16 cellular contexts compared by ENCODE assay signal in the genomic region with DNA sequence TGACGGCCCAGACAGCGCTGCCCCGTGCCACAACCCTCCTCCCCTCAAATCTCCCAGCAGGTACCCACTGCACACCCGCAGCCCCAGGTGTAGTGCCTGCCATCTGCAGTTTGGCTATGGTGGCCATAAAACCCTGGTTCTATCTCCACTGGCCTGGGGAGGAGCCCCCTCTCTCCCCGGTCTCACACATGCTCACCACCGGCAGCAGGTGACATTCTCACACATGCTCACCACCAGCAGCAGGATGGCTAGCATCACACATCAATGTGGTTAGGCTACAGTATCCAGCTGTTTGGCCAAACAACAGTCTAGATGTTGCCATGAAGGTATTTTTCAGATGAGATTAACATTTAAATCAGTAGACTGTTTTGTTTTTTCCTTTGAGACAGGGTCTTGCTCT. TPM values are rescaled to one million over a fixed set of nuclear protein-coding genes. Genes with fewer than 3 reads are reported as not detected.
DNase-seq lines count a peak whose midpoint lies in the region; TF ChIP-seq lines count a peak whose summit lies in the region.
"Had no signal": no experiment of that assay in that cellular context is flagged by ENCODE, and none has a peak within 500 bp of the region (broad histone marks: within the 10 kb centered on the region; RNA-seq: fewer than 3 reads in every experiment).

No MANE protein-coding gene starts in this region.

- H3K36me3 Mint-ChIP-seq in CD4-positive, alpha-beta memory T cell, result peaks cover 0 to 8% of the 10 kb centered on the region in 2 donors
- H3K36me3 Mint-ChIP-seq in endothelial cell (ENCODE audit: low read depth, unreplicated experiment), result no peaks in the 10 kb centered on the region
- no peaks in the 10 kb centered on the region for H3K36me3 Mint-ChIP-seq in progenitor cell of endocrine pancreas (ENCODE audit: insufficient read depth)

- CTCF ChIA-PET in CD4-positive, alpha-beta memory T cell (lab: Charles Lee; ENCODE audit: partially characterized antibody), result interaction anchor here (14.1 kb wide), 1 partner anchor 29 kb away, joined by 131 read pairs; the partner anchor contains the start of gene ELL
- CTCF ChIA-PET in RWPE1 (lab: Yijun Ruan, JAX), result no interaction called here

- peak overlapping the region in 6 of 7 donors; percentile 22 to 70 (median 44) for H3K27ac Mint-ChIP-seq in CD4-positive, alpha-beta memory T cell
- H3K27ac Mint-ChIP-seq in endothelial cell (ENCODE audit: unreplicated experiment), result no peak overlapping the region
- H3K27ac Mint-ChIP-seq in progenitor cell of endocrine pancreas, result peak overlapping the region; percentile 29

- no peak overlapping the region for H3K27ac ChIP-seq in CD4-positive, alpha-beta memory T cell (ENCODE audit: low read depth, low read length)
- H3K27ac ChIP-seq in RWPE1 (peak overlapping the region; percentile 88), caudate nucleus (ENCODE audit: low read depth, low read length) (no peak overlapping the region)
- H3K27ac ChIP-seq: KMS-11 had no signal

- peaks cover 87% of the 10 kb centered on the region for H3K4me1 ChIP-seq in CD4-positive, alpha-beta memory T cell (ENCODE audit: insufficient read depth, low read length)

- intact Hi-C loops in CD4-positive, alpha-beta memory T cell (cut with micrococcal nuclease), result no loop called here

- H3K27me3 Mint-ChIP-seq in CD4-positive, alpha-beta memory T cell, result no peaks in the 10 kb centered on the region
- peaks cover 3% of the 10 kb centered on the region for H3K27me3 Mint-ChIP-seq in endothelial cell (ENCODE audit: unreplicated experiment)
- no peaks in the 10 kb centered on the region for H3K27me3 Mint-ChIP-seq in progenitor cell of endocrine pancreas

- no peak overlapping the region for H3K4me3 ChIP-seq in CD4-positive, alpha-beta memory T cell (ENCODE audit: low read length in 2 of 2)

- no peaks in the 10 kb centered on the region for H3K9me3 ChIP-seq in CD4-positive, alpha-beta memory T cell (ENCODE audit: control insufficient read depth in 1 of 2, low read length in 2 of 2)
- H3K9me3 ChIP-seq: BE2C had no signal

- no peaks in the 10 kb centered on the region for H3K27me3 ChIP-seq in CD4-positive, alpha-beta memory T cell (ENCODE audit: insufficient read depth, low read length)
- H3K27me3 ChIP-seq: BE2C had no signal

- TF ChIP-seq CTCF in RWPE1 (conservative IDR thresholded peaks at IDR 0.05; ENCODE audit: low read depth) (no peak), endothelial cell (IDR thresholded peaks at IDR 0.05; ENCODE audit: unreplicated experiment) (no peak), progenitor cell of endocrine pancreas (IDR thresholded peaks at IDR 0.05; ENCODE audit: unreplicated experiment) (no peak)

- H3K36me3 ChIP-seq in CD4-positive, alpha-beta memory T cell (ENCODE audit: insufficient read depth, low read length), result no peaks in the 10 kb centered on the region
- H3K36me3 ChIP-seq: BE2C had no signal

- peaks cover 40 to 92% (median 70%) of the 10 kb centered on the region in 4 donors for H3K4me1 Mint-ChIP-seq in CD4-positive, alpha-beta memory T cell
- H3K4me1 Mint-ChIP-seq in endothelial cell (ENCODE audit: unreplicated experiment) (peaks cover 3% of the 10 kb centered on the region), progenitor cell of endocrine pancreas (ENCODE audit: low read depth) (peaks cover 5% of the 10 kb centered on the region)

- no peak for DNase-seq in CD4-positive, alpha-beta memory T cell
- DNase-seq in RWPE1 (ENCODE audit: low spot score) (no peak), endothelial cell (ENCODE audit: low spot score) (no peak), progenitor cell of endocrine pancreas (ENCODE audit: low spot score, unreplicated experiment) (no peak), amniotic stem cell (lab: John Stamatoyannopoulos, UW) (no peak), NCI-H1436 treated with DMSO at 0.1 percent for 48 hours (lab: John Stamatoyannopoulos, UW) (no peak), caudate nucleus (lab: John Stamatoyannopoulos, UW) (no peak)
- DNase-seq: BE2C, DMS 273 treated with DMSO at 0.1 percent for 48 hours, GDM1, GOT3, NCI-H1436, NCI-H2081 treated with DMSO at 0.1 percent for 48 hours, NCI-H510A treated with DMSO at 0.1 percent for 48 hours, SIG-M5 had no signal

- no peaks in the 10 kb centered on the region for H3K9me3 Mint-ChIP-seq in CD4-positive, alpha-beta memory T cell
- H3K9me3 Mint-ChIP-seq in endothelial cell (ENCODE audit: unreplicated experiment) (no peaks in the 10 kb centered on the region), progenitor cell of endocrine pancreas (ENCODE audit: low read depth) (no peaks in the 10 kb centered on the region)

- POLR2A ChIA-PET in CD4-positive, alpha-beta memory T cell (lab: Charles Lee; ENCODE audit: partially characterized antibody), result interaction anchor here (0.6 to 1.1 kb wide), 2 partner anchors 31 to 40 kb away, joined by 3 read pairs; partner anchors contain the start of gene ELL
- POLR2A ChIA-PET in RWPE1 (lab: Yijun Ruan, JAX; ENCODE audit: low non-redundant PET), result no interaction called here

- H3K4me3 Mint-ChIP-seq in CD4-positive, alpha-beta memory T cell, result peak overlapping the region in 1 of 8 donors; percentile 59
- H3K4me3 Mint-ChIP-seq in endothelial cell (ENCODE audit: unreplicated experiment) (peak overlapping the region; percentile 43), progenitor cell of endocrine pancreas (ENCODE audit: low read depth) (no peak overlapping the region)

RNA-seq across cellular contexts. Expression of gene ELL, which starts 31.2 kb away (rescaled TPM):
- total RNA-seq in CD4-positive, alpha-beta memory T cell, result 10 to 100 TPM; 34.9 to 35.9 TPM
- polyA plus RNA-seq in CD4-positive, alpha-beta memory T cell, result 10 to 100 TPM in 1 of 2 donors, 1 to 10 TPM in 1; 6.5 to 16.7 TPM
- total RNA-seq in endothelial cell (ENCODE audit: unreplicated experiment) (11.0 TPM), progenitor cell of endocrine pancreas (13.8 and 15.5 TPM in 2 replicates)

RNA-seq across cellular contexts. Expression of gene FKBP8, which starts 52.7 kb away (rescaled TPM):
- total RNA-seq in CD4-positive, alpha-beta memory T cell, result 100 to 1,000 TPM; 231 to 249 TPM
- 100 to 1,000 TPM in 1 of 2 donors, 10 to 100 TPM in 1; 82.4 to 130 TPM for polyA plus RNA-seq in CD4-positive, alpha-beta memory T cell
- total RNA-seq in endothelial cell (ENCODE audit: unreplicated experiment) (229 TPM), progenitor cell of endocrine pancreas (216 and 220 TPM in 2 replicates)

RNA-seq across cellular contexts. Expression of gene ISYNA1, which starts 52.8 kb away (rescaled TPM):
- total RNA-seq in CD4-positive, alpha-beta memory T cell, result 10 to 100 TPM; 37.1 to 43.2 TPM
- 10 to 100 TPM; 27.5 to 36.3 TPM for polyA plus RNA-seq in CD4-positive, alpha-beta memory T cell
- total RNA-seq in endothelial cell (ENCODE audit: unreplicated experiment) (68.5 TPM), progenitor cell of endocrine pancreas (234 TPM in 2 replicates)
